ENCODE assay signal across 14 cellular contexts in genomic region chr2:44944102-44944951, GRCh38. TPM values are rescaled to one million over a fixed set of nuclear protein-coding genes. Genes with fewer than 3 reads are reported as not detected.
DNase-seq lines count a peak whose midpoint lies in the region; ATAC-seq and TF ChIP-seq lines count a peak whose summit lies in the region.
"Had no signal": no experiment of that assay in that cellular context is flagged by ENCODE, and none has a peak within 500 bp of the region (broad histone marks: within the 10 kb centered on the region; RNA-seq: fewer than 3 reads in every experiment).

No MANE protein-coding gene starts in this region.

- no peak for ATAC-seq in central memory CD8-positive, alpha-beta T cell (replicated peaks; ENCODE audit: extremely low read depth, poor library complexity, severe bottlenecking)
- ATAC-seq in naive B cell (ENCODE audit: low read depth in 2 of 2), result no peak
- ATAC-seq in HG02763 (IDR thresholded peaks at IDR 0.05; ENCODE audit: unreplicated experiment), result no peak
- no peak for ATAC-seq in HG03159 (IDR thresholded peaks at IDR 0.05; ENCODE audit: unreplicated experiment)

- TF ChIP-seq POLR2A in breast epithelium (IDR thresholded peaks at IDR 0.05), result no peak

- in situ Hi-C loops in mammary epithelial cell (cut with MboI; ENCODE audit: low sequenced_read_pairs in 2 of 2), result loop anchor here in 1 of 2 donors (25.0 kb wide), 1 partner anchor 907 kb away; no protein-coding TSS in a partner anchor

- dilution Hi-C loops in mammary epithelial cell (cut with HindIII; ENCODE audit: low sequenced_read_pairs), result no loop called here

- TF ChIP-seq CTCF in breast epithelium (IDR thresholded peaks at IDR 0.05), result no peak
- no peak for TF ChIP-seq CTCF in mammary epithelial cell (conservative IDR thresholded peaks at IDR 0.05 in 1 of 2, IDR thresholded peaks at IDR 0.05 in 1 of 2; ENCODE audit: extremely low read depth in 1 of 2, insufficient read depth in 1 of 2, low read depth in 1 of 2, low read length in 2 of 2)

- H3K4me3 Mint-ChIP-seq in central memory CD8-positive, alpha-beta T cell, result peak overlapping the region; percentile 50
- H3K4me3 Mint-ChIP-seq in naive B cell, result peak overlapping the region; percentile 84 to 95 (median 90)
- H3K4me3 Mint-ChIP-seq in immature natural killer cell, result peak overlapping the region in 2 of 5 donors; percentile 35 to 66

- no TSS peak for BruUV-seq in mammary epithelial cell (replicated peaks; lab: Mats Ljungman, UMichigan)

- WGBS in mammary epithelial cell (ENCODE audit: low coverage, missing lambda C conversion rate), result 20% methylated on average over 8 of the region's 62 CpGs

- CTCF ChIA-PET in mammary epithelial cell (lab: Charles Lee; ENCODE audit: low non-redundant PET), result no interaction called here

- H3K36me3 ChIP-seq in breast epithelium, result no peaks in the 10 kb centered on the region
- H3K36me3 ChIP-seq in mammary epithelial cell (ENCODE audit: insufficient read depth, low read length), result no peaks in the 10 kb centered on the region
- H3K36me3 ChIP-seq: cardiac muscle cell had no signal

- peaks cover 39% of the 10 kb centered on the region for H3K4me1 Mint-ChIP-seq in central memory CD8-positive, alpha-beta T cell
- H3K4me1 Mint-ChIP-seq in naive B cell (peaks cover 59 to 66% (median 63%) of the 10 kb centered on the region in 3 donors), immature natural killer cell (peaks cover 26 to 32% of the 10 kb centered on the region in 2 donors)

- H3K27me3 Mint-ChIP-seq in central memory CD8-positive, alpha-beta T cell, result peaks cover 98% of the 10 kb centered on the region
- H3K27me3 Mint-ChIP-seq in naive B cell, result peaks cover 82 to 100% (median 100%) of the 10 kb centered on the region in 3 donors
- H3K27me3 Mint-ChIP-seq in immature natural killer cell (ENCODE audit: low read depth in 3 of 3), result peaks cover 23 to 45% (median 42%) of the 10 kb centered on the region in 3 donors

- peaks cover 0 to 3% of the 10 kb centered on the region in 2 donors for H3K4me1 ChIP-seq in breast epithelium
- peaks cover 8% of the 10 kb centered on the region for H3K4me1 ChIP-seq in mammary epithelial cell (ENCODE audit: insufficient read depth, low read length)

- H2AFZ ChIP-seq in mammary epithelial cell (ENCODE audit: low read depth, low read length), result no peak overlapping the region

- H3K9me3 ChIP-seq in breast epithelium (no peaks in the 10 kb centered on the region), mammary epithelial cell (replicated peaks; ENCODE audit: insufficient read depth, low read length) (no peaks in the 10 kb centered on the region)

- intact Hi-C loops in breast epithelium (cut with DNase I; ENCODE audit: low total_unique reads) (no loop called here), mammary epithelial cell (cut with micrococcal nuclease) (no loop called here)

- H3K27me3 ChIP-seq in breast epithelium, result peaks cover 0 to 67% of the 10 kb centered on the region in 2 donors
- peaks cover 51% of the 10 kb centered on the region for H3K27me3 ChIP-seq in mammary epithelial cell (ENCODE audit: insufficient read depth, low read length)

- H3K79me2 ChIP-seq in mammary epithelial cell (ENCODE audit: insufficient read depth, low read length), result no peaks in the 10 kb centered on the region

- H3K9ac ChIP-seq in mammary epithelial cell (ENCODE audit: insufficient read depth, low read length), result no peak overlapping the region

- no peak overlapping the region for H3K4me2 ChIP-seq in mammary epithelial cell (ENCODE audit: insufficient read depth, low read depth, low read length)

- H3K27ac ChIP-seq in breast epithelium (no peak overlapping the region), mammary epithelial cell (ENCODE audit: insufficient read depth, low read depth, low read length) (no peak overlapping the region)
- H3K27ac ChIP-seq: cardiac muscle cell, SK-N-MC had no signal

- no peak overlapping the region for H3K27ac Mint-ChIP-seq in central memory CD8-positive, alpha-beta T cell (ENCODE audit: low read depth)
- peak overlapping the region in 4 of 6 donors; percentile 11 to 87 (median 37) for H3K27ac Mint-ChIP-seq in naive B cell
- no peak overlapping the region for H3K27ac Mint-ChIP-seq in immature natural killer cell

- no peaks in the 10 kb centered on the region for H3K36me3 Mint-ChIP-seq in central memory CD8-positive, alpha-beta T cell (ENCODE audit: insufficient read depth)
- H3K36me3 Mint-ChIP-seq in naive B cell, result peaks cover 0 to 13% of the 10 kb centered on the region in 2 donors
- H3K36me3 Mint-ChIP-seq in immature natural killer cell, result peaks cover 0 to 4% (median 0%) of the 10 kb centered on the region in 3 donors

- DNase-seq in breast epithelium (ENCODE audit: low spot score in 2 of 2) (no peak), mammary epithelial cell (no peak), naive B cell (no peak), immature natural killer cell (no peak)
- no peak for DNase-seq in central memory CD8-positive, alpha-beta T cell (ENCODE audit: low spot score in 2 of 2)
- DNase-seq in NK-92 treated with Interleukin-12 subunit alpha and Interleukin-12 subunit beta, amount 100 ng/mL, for 24 hours (lab: John Stamatoyannopoulos, UW), result no peak
- DNase-seq: GOT3, left cardiac atrium had no signal

- H4K20me1 ChIP-seq in mammary epithelial cell (ENCODE audit: insufficient read depth, low read length), result no peaks in the 10 kb centered on the region

- H3K4me3 ChIP-seq in breast epithelium, result peak overlapping the region in 2 of 3 donors; percentile 14 to 43
- no peak overlapping the region for H3K4me3 ChIP-seq in mammary epithelial cell (replicated peaks in 1 of 3; ENCODE audit: insufficient read depth in 1 of 3, low read depth in 2 of 3, low read length in 3 of 3)
- H3K4me3 ChIP-seq: cardiac muscle cell had no signal

- no peaks in the 10 kb centered on the region for H3K9me3 Mint-ChIP-seq in central memory CD8-positive, alpha-beta T cell
- H3K9me3 Mint-ChIP-seq in naive B cell, result peaks cover 0 to 12% (median 3%) of the 10 kb centered on the region in 7 donors
- H3K9me3 Mint-ChIP-seq in immature natural killer cell, result peaks cover 0 to 8% (median 0%) of the 10 kb centered on the region in 6 donors

RNA-seq across cellular contexts. Expression of gene SIX3, which starts 2.8 kb away (rescaled TPM):
- total RNA-seq in breast epithelium, result not detected
- not detected for total RNA-seq in mammary epithelial cell
- polyA plus RNA-seq in mammary epithelial cell, result not detected
- polyA minus RNA-seq in mammary epithelial cell, result not detected
- polyA plus RNA-seq in naive B cell (ENCODE audit: low read depth in 6 of 6), result not detected
- polyA plus RNA-seq in immature natural killer cell, result not detected
- total RNA-seq: cardiac muscle cell, left cardiac atrium, MCF 10A had no signal
- polyA plus RNA-seq: BJ, cardiac muscle cell had no signal

Comparison
In these comparisons a context has a peak if more than half of its experiments do, and no peak if none do; other contexts are left out.
1. H3K4me3 ChIP-seq: peak in breast epithelium (2 of 3); none in mammary epithelial cell (0 of 3).
2. H3K27ac Mint-ChIP-seq: peak in naive B cell (4 of 6); none in central memory CD8-positive, alpha-beta T cell (single experiment) and immature natural killer cell (0 of 6).